8 cellular contexts compared by ENCODE assay signal in genomic region chr1:109617291-109617801, GRCh38. TPM values are rescaled to one million over a fixed set of nuclear protein-coding genes. Genes with fewer than 3 reads are reported as not detected.
DNase-seq lines count a peak whose midpoint lies in the region; ATAC-seq lines count a peak whose summit lies in the region.

No MANE protein-coding gene starts in this region.

- no peaks in the 10 kb centered on the region for H3K27me3 ChIP-seq in neuronal stem cell (ENCODE audit: control insufficient read depth in 3 of 3, insufficient read depth in 3 of 3, low read depth in 1 of 3, low read length in 3 of 3)

- peak overlapping the region; percentile 68 for H3K27ac ChIP-seq in neuronal stem cell (replicated peaks; ENCODE audit: low read length)

- no peak overlapping the region for H3K14ac ChIP-seq in neuronal stem cell (ENCODE audit: low read length)

- H2BK12ac ChIP-seq in neuronal stem cell (ENCODE audit: low read length) = no peak overlapping the region

- ATAC-seq in GM18498 (IDR thresholded peaks at IDR 0.05; ENCODE audit: unreplicated experiment) = no peak

- no peak overlapping the region for H2BK15ac ChIP-seq in neuronal stem cell (ENCODE audit: low read length)

- no peak overlapping the region for H3K23ac ChIP-seq in neuronal stem cell (ENCODE audit: low read depth, low read length, poor library complexity)

- H3K9me3 ChIP-seq in neuronal stem cell (replicated peaks in 1 of 2; ENCODE audit: control insufficient read depth in 2 of 2, insufficient read depth in 1 of 2, low read depth in 1 of 2, low read length in 2 of 2) = no peaks in the 10 kb centered on the region

- no peak overlapping the region for H2BK120ac ChIP-seq in neuronal stem cell (ENCODE audit: low read depth, low read length)

- H2BK5ac ChIP-seq in neuronal stem cell (ENCODE audit: low read length) = no peak overlapping the region

- no peak overlapping the region for H3K4ac ChIP-seq in neuronal stem cell (ENCODE audit: low read length)

- H2AFZ ChIP-seq in neuronal stem cell (ENCODE audit: low read length) = peak overlapping the region; percentile 56

- no peak overlapping the region for H3K9ac ChIP-seq in neuronal stem cell (ENCODE audit: low read depth, low read length, poor library complexity)

- H3K4me1 ChIP-seq in neuronal stem cell (ENCODE audit: control insufficient read depth in 2 of 2, insufficient read depth in 1 of 2, low read depth in 1 of 2, low read length in 2 of 2) = peaks cover 21 to 43% of the 10 kb centered on the region in 2 donors

- H3K36me3 ChIP-seq in neuronal stem cell (replicated peaks in 1 of 2; ENCODE audit: control insufficient read depth in 2 of 2, insufficient read depth in 2 of 2, low read length in 2 of 2) = no peaks in the 10 kb centered on the region

- peaks cover 3% of the 10 kb centered on the region for H3K79me1 ChIP-seq in neuronal stem cell (ENCODE audit: low read depth, low read length)

- H3K4me3 ChIP-seq in neuronal stem cell (ENCODE audit: low read length in 2 of 2) = no peak overlapping the region

- no peak overlapping the region for H3K4me2 ChIP-seq in neuronal stem cell (ENCODE audit: insufficient read depth, low read length, poor library complexity, severe bottlenecking)

- H2AK5ac ChIP-seq in neuronal stem cell (ENCODE audit: low read depth, low read length) = no peak overlapping the region

- WGBS in neuronal stem cell (ENCODE audit: extremely low coverage in 2 of 2, insufficient read length in 2 of 2, insufficient replicate concordance in 1 of 2), 2 donors = no CpG with 5 or more reads among the region's 3 CpGs

- peak; percentile 9 for DNase-seq in DMS 273 treated with DMSO at 0.1 percent for 48 hours (lab: John Stamatoyannopoulos, UW)
- DNase-seq in MV-4-11 (lab: John Stamatoyannopoulos, UW) = peak; percentile 77
- peak; percentile 96 for DNase-seq in dermis blood vessel endothelial cell
- peak; percentile 59 for DNase-seq in neuronal stem cell (ENCODE audit: low spot score)
- DNase-seq in anterior cingulate cortex (lab: John Stamatoyannopoulos, UW) = no peak
- no peak for DNase-seq in NCI-H2227 treated with DMSO at 0.1 percent for 48 hours (lab: John Stamatoyannopoulos, UW)
- no peak for DNase-seq in effector CD4-positive, alpha-beta T cell

- no peak overlapping the region for H4K8ac ChIP-seq in neuronal stem cell (ENCODE audit: low read depth, low read length)

- no peak overlapping the region for H4K91ac ChIP-seq in neuronal stem cell (ENCODE audit: low read depth, low read length, poor library complexity)

- no peak overlapping the region for H3K18ac ChIP-seq in neuronal stem cell (ENCODE audit: low read length)

RNA-seq across cellular contexts. Expression of gene GNAT2, which starts 2.1 kb away (rescaled TPM):
- not detected in 2 replicates for total RNA-seq in dermis blood vessel endothelial cell
- not detected for polyA plus RNA-seq in neuronal stem cell (2013, experiment 1 of 2)
- polyA plus RNA-seq in neuronal stem cell (2013, experiment 2 of 2) = not detected

RNA-seq across cellular contexts. Expression of gene AMPD2, which starts 2.3 kb away (rescaled TPM):
- 32.0 and 40.4 TPM in 2 replicates for total RNA-seq in dermis blood vessel endothelial cell
- polyA plus RNA-seq in neuronal stem cell (2013, experiment 1 of 2) = 36.2 TPM
- polyA plus RNA-seq in neuronal stem cell (2013, experiment 2 of 2) = 34.6 TPM

RNA-seq across cellular contexts. Expression of gene GSTM4, which starts 38.6 kb away (rescaled TPM):
- total RNA-seq in dermis blood vessel endothelial cell = 1.5 and 2.7 TPM in 2 replicates
- 18.1 TPM for polyA plus RNA-seq in neuronal stem cell (2013, experiment 1 of 2)
- 18.1 TPM for polyA plus RNA-seq in neuronal stem cell (2013, experiment 2 of 2)

RNA-seq across cellular contexts. Expression of gene GSTM2, which starts 50.5 kb away (rescaled TPM):
- 4.0 and 4.1 TPM in 2 replicates for total RNA-seq in dermis blood vessel endothelial cell
- polyA plus RNA-seq in neuronal stem cell (2013, experiment 1 of 2) = 54.2 TPM
- 51.8 TPM for polyA plus RNA-seq in neuronal stem cell (2013, experiment 2 of 2)

Comparison
In these comparisons a context has a peak if more than half of its experiments do, and no peak if none do; other contexts are left out.
1. DNase-seq: peak in DMS 273 treated with DMSO at 0.1 percent for 48 hours (single experiment), MV-4-11 (single experiment), dermis blood vessel endothelial cell (single experiment) and neuronal stem cell (single experiment); none in anterior cingulate cortex (0 of 58), NCI-H2227 treated with DMSO at 0.1 percent for 48 hours (single experiment) and effector CD4-positive, alpha-beta T cell (single experiment).